Comparison of ENCODE assay signal across 31 cellular contexts in the genomic region with DNA sequence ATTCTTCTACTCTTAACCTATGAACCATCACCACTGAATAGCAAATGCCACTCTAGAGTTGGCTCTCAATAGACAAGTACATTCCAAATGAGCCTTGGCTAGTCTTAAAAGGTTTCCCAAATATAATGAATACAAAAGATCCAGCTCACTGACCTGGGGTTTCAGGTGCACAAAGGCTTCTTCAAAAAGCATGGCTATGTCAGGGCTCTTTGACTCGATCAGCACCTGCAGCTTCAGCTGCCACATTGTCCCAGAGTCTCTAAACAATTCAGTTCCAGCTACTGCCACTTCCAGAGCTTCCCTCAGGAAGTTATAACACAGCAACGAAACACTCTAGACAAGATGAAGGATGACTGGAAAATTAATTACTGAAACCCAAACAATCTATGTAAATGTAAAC.
"Had no signal": no experiment of that assay in that cellular context is flagged by ENCODE, and none has a peak within 500 bp of the region (broad histone marks: within the 10 kb centered on the region; RNA-seq: fewer than 3 reads in every experiment).

No MANE protein-coding gene starts in this region.

- H3K27me3 Mint-ChIP-seq: naive thymus-derived CD4-positive, alpha-beta T cell; progenitor cell of endocrine pancreas; stimulated activated memory B cell treated with anti-CD40 and anti-IgM and Interleukin-4, amounts not matched to agents 10 μg/mL and 1 μg/mL and 100 μg/mL, for 72 hours; stimulated activated naive CD8-positive, alpha-beta T cell treated with anti-CD3 and anti-CD28 coated beads, Interleukin-15, amount 100 ng/mL, for 72 hours; type B pancreatic cell had no signal

- H3K4me3 Mint-ChIP-seq: naive thymus-derived CD4-positive, alpha-beta T cell; natural killer cell; nephron; neural progenitor cell; stimulated activated memory B cell treated with anti-CD40 and anti-IgM and Interleukin-4, amounts not matched to agents 10 μg/mL and 1 μg/mL and 100 μg/mL, for 72 hours; stimulated activated naive CD8-positive, alpha-beta T cell treated with anti-CD3 and anti-CD28 coated beads, Interleukin-15, amount 100 ng/mL, for 72 hours; type B pancreatic cell had no signal

- H3K36me3 ChIP-seq: ovary, uterus had no signal

- H3K9me3 Mint-ChIP-seq: naive thymus-derived CD4-positive, alpha-beta T cell; natural killer cell; nephron; neural progenitor cell; stimulated activated memory B cell treated with anti-CD40 and anti-IgM and Interleukin-4, amounts not matched to agents 10 μg/mL and 1 μg/mL and 100 μg/mL, for 72 hours; stimulated activated naive CD8-positive, alpha-beta T cell treated with anti-CD3 and anti-CD28 coated beads, Interleukin-15, amount 100 ng/mL, for 72 hours; type B pancreatic cell had no signal

- H3K9ac ChIP-seq: neural progenitor cell, parathyroid adenoma had no signal

- H3K79me2 ChIP-seq: parathyroid adenoma had no signal

- H3K4me1 Mint-ChIP-seq: nephron had no signal

- FAIRE-seq: small intestine had no signal

- H3K4me3 ChIP-seq: neural progenitor cell, ovary, psoas muscle, right lobe of liver, sigmoid colon, spleen, thoracic aorta, tibial artery, transverse colon, upper lobe of right lung, uterus had no signal

- H3K4me2 ChIP-seq: neural progenitor cell had no signal

- ATAC-seq: naive thymus-derived CD4-positive, alpha-beta T cell; natural killer cell; psoas muscle; right cardiac atrium; right lobe of liver; stimulated activated memory B cell treated with anti-CD40 and anti-IgM and Interleukin-4, amounts not matched to agents 10 μg/mL and 1 μg/mL and 100 μg/mL, for 72 hours; stimulated activated naive CD8-positive, alpha-beta T cell treated with anti-CD3 and anti-CD28 coated beads, Interleukin-15, amount 100 ng/mL, for 72 hours; stimulated activated naive CD8-positive, alpha-beta T cell treated with anti-CD3 and anti-CD28 coated beads, Interleukin-15, Interleukin-2, amounts not matched to agents 100 U/mL and 50 U/mL, for 24 hours; upper lobe of right lung had no signal

- H2AFZ ChIP-seq: neural progenitor cell, parathyroid adenoma had no signal

- H3K9me3 ChIP-seq: ovary, psoas muscle, right lobe of liver, sigmoid colon, spleen, thoracic aorta, tibial artery, transverse colon, upper lobe of right lung, uterus had no signal

- H3K27me3 ChIP-seq: neural progenitor cell, ovary, right lobe of liver, sigmoid colon, spleen, tibial artery, transverse colon, upper lobe of right lung, uterus had no signal

- H3K27ac ChIP-seq: neural progenitor cell, ovary, parathyroid adenoma, psoas muscle, right lobe of liver, sigmoid colon, spleen, thoracic aorta, tibial artery, transverse colon, upper lobe of right lung, uterus had no signal

- H3K4me1 ChIP-seq: neural progenitor cell, parathyroid adenoma, psoas muscle, sigmoid colon, spleen, transverse colon, upper lobe of right lung, uterus had no signal

- H3K27ac Mint-ChIP-seq: naive thymus-derived CD4-positive, alpha-beta T cell; natural killer cell; nephron; neural progenitor cell; progenitor cell of endocrine pancreas; stimulated activated memory B cell treated with anti-CD40 and anti-IgM and Interleukin-4, amounts not matched to agents 10 μg/mL and 1 μg/mL and 100 μg/mL, for 72 hours; type B pancreatic cell had no signal

- DNase-seq: naive thymus-derived CD4-positive, alpha-beta T cell; natural killer cell; occipital lobe; ovary; posterior cingulate gyrus; psoas muscle; right cardiac atrium; right lobe of liver; sigmoid colon; small intestine; spleen; stimulated activated CD4-positive, alpha-beta T cell treated with anti-CD3 and anti-CD28 coated beads, Interleukin-12 subunit alpha, Interleukin-12 subunit beta, amount 100 ng/mL, for 4 hours; stimulated activated CD4-positive, alpha-beta T cell treated with anti-CD3 and anti-CD28 coated beads, Interleukin-1b, Interleukin-23, amount 100 ng/mL, for 48 hours; stimulated activated CD4-positive, alpha-beta T cell treated with anti-CD3 and anti-CD28 coated beads, Interleukin-4, amount 100 ng/mL, for 1 hour; stimulated activated CD4-positive, alpha-beta T cell treated with anti-CD3 and anti-CD28 coated beads, Interleukin-4, amount 100 ng/mL, for 4 hours; stimulated activated CD8-positive, alpha-beta memory T cell treated with anti-CD3 and anti-CD28 coated beads, Interleukin-4, amount 100 ng/mL, for 48 hours; stimulated activated naive CD4-positive, alpha-beta T cell; stimulated activated naive CD8-positive, alpha-beta T cell treated with anti-CD3 and anti-CD28 coated beads, Interleukin-15, amount 100 ng/mL, for 72 hours; stimulated activated naive CD8-positive, alpha-beta T cell treated with anti-CD3 and anti-CD28 coated beads, Interleukin-15, Interleukin-2, amounts not matched to agents 100 U/mL and 50 U/mL, for 24 hours; substantia nigra; transverse colon; upper lobe of right lung; uterus had no signal
